In the genomic region with DNA sequence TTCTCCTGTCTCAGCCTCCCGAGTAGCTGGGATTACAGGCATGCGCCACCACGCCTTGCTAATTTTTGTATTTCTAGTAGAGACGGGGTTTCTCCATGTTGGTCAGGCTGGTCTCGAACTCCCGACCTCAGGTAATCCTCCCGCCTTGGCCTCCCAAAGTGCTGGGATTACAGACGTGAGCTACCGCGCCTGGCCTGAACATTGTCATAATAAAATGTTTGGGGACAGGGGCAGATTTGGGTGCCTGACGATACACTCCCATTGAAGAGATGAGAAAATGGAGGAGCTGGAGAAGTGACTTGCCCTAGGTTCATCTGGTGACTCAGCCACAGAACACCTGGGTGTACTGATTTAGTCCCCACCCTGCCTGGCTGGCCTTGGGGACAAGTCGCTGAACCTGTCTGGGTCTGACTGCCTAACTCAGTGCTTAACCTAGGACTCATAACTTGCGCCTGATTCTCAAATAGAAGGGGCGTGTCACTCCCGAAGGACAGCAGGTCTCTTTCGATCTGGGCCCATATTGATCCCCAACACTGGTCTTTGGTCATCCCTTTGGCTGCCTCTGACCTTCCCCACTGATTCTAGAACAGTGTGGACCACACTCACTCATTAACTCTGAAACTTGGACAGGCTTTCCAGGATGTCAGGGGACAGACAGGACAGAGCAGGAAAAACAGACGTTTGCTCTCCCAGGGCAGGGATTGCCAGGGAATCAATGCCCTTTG, we compare ENCODE assay signal across 8 cellular contexts. TPM values are rescaled to one million over a fixed set of nuclear protein-coding genes. Genes with fewer than 3 reads are reported as not detected.
A peak's percentile ranks its signal among the peaks of the same experiment; 100 is the strongest.
DNase-seq lines count a peak whose midpoint lies in the region; ATAC-seq and TF ChIP-seq lines count a peak whose summit lies in the region.

No MANE protein-coding gene starts in this region.

- H3K36me3 ChIP-seq in left ventricle myocardium inferior = no peaks in the 10 kb centered on the region
- no peaks in the 10 kb centered on the region for H3K36me3 ChIP-seq in body of pancreas (replicated peaks in 1 of 2; ENCODE audit: insufficient read depth in 1 of 2, low read depth in 2 of 2)
- H3K36me3 ChIP-seq in mesodermal cell (ENCODE audit: control insufficient read depth, insufficient read depth, low read length) = peaks cover under 1% of the 10 kb centered on the region
- H3K36me3 ChIP-seq in uterus = no peaks in the 10 kb centered on the region

- H3K27ac ChIP-seq in left ventricle myocardium inferior (replicated peaks) (peak overlapping the region; percentile 85), body of pancreas (peak overlapping the region in 3 of 4 donors; percentile 60 to 89 (median 87)), mesodermal cell (ENCODE audit: low read depth, low read length, severe bottlenecking) (no peak overlapping the region), uterus (peak overlapping the region; percentile 84 to 94), substantia nigra (ENCODE audit: low read depth, low read length, poor library complexity, severe bottlenecking) (no peak overlapping the region)

- H3K4me3 ChIP-seq in left ventricle myocardium inferior (peak overlapping the region; percentile 69), body of pancreas (no peak overlapping the region), mesodermal cell (ENCODE audit: extremely low read depth, insufficient read depth, low read length, poor library complexity, severe bottlenecking) (peak overlapping the region; percentile 52), uterus (peak overlapping the region; percentile 51 to 66)

- H3K27me3 ChIP-seq in left ventricle myocardium inferior (ENCODE audit: low read depth) = no peaks in the 10 kb centered on the region
- no peaks in the 10 kb centered on the region for H3K27me3 ChIP-seq in body of pancreas
- no peaks in the 10 kb centered on the region for H3K27me3 ChIP-seq in uterus

- H3K9me3 ChIP-seq in left ventricle myocardium inferior (replicated peaks) = no peaks in the 10 kb centered on the region
- H3K9me3 ChIP-seq in body of pancreas = no peaks in the 10 kb centered on the region
- no peaks in the 10 kb centered on the region for H3K9me3 ChIP-seq in mesodermal cell (ENCODE audit: control insufficient read depth, low read length)
- no peaks in the 10 kb centered on the region for H3K9me3 ChIP-seq in uterus

- intact Hi-C loops in left ventricle myocardium inferior (cut with micrococcal nuclease) = no loop called here
- intact Hi-C loops in cardiac septum (cut with DNase I) = no loop called here
- intact Hi-C loops in body of pancreas (cut with DNase I) = no loop called here
- intact Hi-C loops in uterus (cut with DNase I; ENCODE audit: low total_unique reads) = no loop called here

- TF ChIP-seq POLR2A in body of pancreas (IDR thresholded peaks at IDR 0.05) (no peak), uterus (IDR thresholded peaks at IDR 0.05) (no peak)

- H3K4me1 ChIP-seq in left ventricle myocardium inferior (peaks cover 25% of the 10 kb centered on the region), body of pancreas (peaks cover 18% of the 10 kb centered on the region), mesodermal cell (ENCODE audit: control insufficient read depth, insufficient read depth, low read length, poor library complexity, severe bottlenecking) (peaks cover 3% of the 10 kb centered on the region), uterus (no peaks in the 10 kb centered on the region)

- no peak for DNase-seq in left ventricle myocardium inferior
- no peak for DNase-seq in cardiac septum (ENCODE audit: low spot score)
- DNase-seq in body of pancreas = peak; percentile 52 to 82 (median 64)
- no peak for DNase-seq in uterus
- no peak for DNase-seq in substantia nigra (lab: John Stamatoyannopoulos, UW)
- DNase-seq in NCI-H1417 (lab: John Stamatoyannopoulos, UW) = no peak

- peak; percentile 15 for ATAC-seq in body of pancreas
- ATAC-seq in HG02759 (IDR thresholded peaks at IDR 0.05; ENCODE audit: unreplicated experiment) = no peak

- 43 to 62% methylated on average over 16 to 17 of the region's 17 CpGs for WGBS in body of pancreas, 2 donors
- 92 to 95% methylated on average over 17 of the region's 17 CpGs for WGBS in mesodermal cell (ENCODE audit: insufficient coverage in 2 of 2), 2 experiments

- no peak for TF ChIP-seq CTCF in left ventricle myocardium inferior (IDR thresholded peaks at IDR 0.05; ENCODE audit: borderline replicate concordance)
- TF ChIP-seq CTCF in body of pancreas (IDR thresholded peaks at IDR 0.05) = no peak
- TF ChIP-seq CTCF in uterus (IDR thresholded peaks at IDR 0.05) = no peak

RNA-seq across cellular contexts. Expression of a gene that starts 7.6 kb away (rescaled TPM):
- total RNA-seq in left ventricle myocardium inferior = 7.8 TPM
- total RNA-seq in cardiac septum = 9.3 TPM
- 10 to 100 TPM in 1 of 2 donors, 1 to 10 TPM in 1; 2.6 to 26.4 TPM for total RNA-seq in body of pancreas
- polyA plus RNA-seq in mesodermal cell (2013, experiment 1 of 2) = 16.5 TPM
- polyA plus RNA-seq in mesodermal cell (2013, experiment 2 of 2) = 15.0 TPM
- total RNA-seq in uterus = 10 to 100 TPM in 3 of 4 donors, 1 to 10 TPM in 1; 2.0 to 28.1 (median 20.5) TPM

RNA-seq across cellular contexts. Expression of a gene that starts 28.4 kb away (rescaled TPM):
- total RNA-seq in left ventricle myocardium inferior = 0.99 TPM
- 1.2 TPM for total RNA-seq in cardiac septum
- total RNA-seq in body of pancreas = under 1 TPM in 1 of 2 donors, not detected in 1; under 0.01 TPM
- polyA plus RNA-seq in mesodermal cell (2013, experiment 1 of 2) = not detected
- polyA plus RNA-seq in mesodermal cell (2013, experiment 2 of 2) = not detected
- total RNA-seq in uterus = 1 to 10 TPM in 1 of 4 donors, under 1 TPM in 1, not detected in 2; 0.90 to 1.2 TPM

Comparison
In these comparisons a context has a peak if more than half of its experiments do, and no peak if none do; other contexts are left out.
1. DNase-seq: peak in body of pancreas (4 of 4); none in left ventricle myocardium inferior (single experiment), cardiac septum (single experiment), uterus (0 of 2), substantia nigra (0 of 49) and NCI-H1417 (0 of 3).
2. H3K27ac ChIP-seq: peak in left ventricle myocardium inferior (single experiment), body of pancreas (3 of 4) and uterus (2 of 2); none in mesodermal cell (single experiment) and substantia nigra (single experiment).
3. H3K4me3 ChIP-seq: peak in left ventricle myocardium inferior (single experiment), mesodermal cell (single experiment) and uterus (2 of 2); none in body of pancreas (0 of 2).